Comparison of ENCODE assay signal across 8 cellular contexts in genomic region chr19:40750285-40751064, GRCh38. TPM values are rescaled to one million over a fixed set of nuclear protein-coding genes. Genes with fewer than 3 reads are reported as not detected.
DNase-seq lines count a peak whose midpoint lies in the region; ATAC-seq lines count a peak whose summit lies in the region.

Gene ACTMAP (minus strand): TSS chr19:40750477. CDS start chr19:40749803, 674 bp downstream.

- no peaks in the 10 kb centered on the region for H3K9me3 ChIP-seq in BLaER1

- H3K4me1 Mint-ChIP-seq in activated CD4-positive, alpha-beta T cell treated with anti-CD3 and anti-CD28 coated beads, Interleukin-2, amount 10 ng/mL, durations not matched to agents 7 days and 5 days, result peaks cover 43% of the 10 kb centered on the region

- no peaks in the 10 kb centered on the region for H3K9me3 Mint-ChIP-seq in activated CD4-positive, alpha-beta T cell treated with anti-CD3 and anti-CD28 coated beads, Interleukin-2, amount 10 ng/mL, durations not matched to agents 7 days and 5 days

- peak within 1 kb of the TSS; percentile 99 for H3K9ac ChIP-seq in BLaER1

- POLR2A ChIA-PET in activated CD4-positive, alpha-beta T cell treated with anti-CD3 and anti-CD28 coated beads, Interleukin-2, amount 10 ng/mL, durations not matched to agents 7 days and 5 days (lab: Charles Lee), result interaction anchor here (0.6 to 0.9 kb wide), 2 partner anchors 27 to 398 kb away, joined by 3 to 10 read pairs; partner anchors contain the start of gene RAB4B

- DNase-seq in NCI-H69 (lab: John Stamatoyannopoulos, UW) (peak; percentile 100), cortex of kidney (lab: John Stamatoyannopoulos, UW) (peak; percentile 85), left kidney (ENCODE audit: low read depth, low spot score) (peak; percentile 100)
- peak; percentile 100 for DNase-seq in activated CD4-positive, alpha-beta T cell treated with anti-CD3 and anti-CD28 coated beads, Interleukin-2, amount 10 ng/mL, durations not matched to agents 7 days and 5 days
- peak; percentile 99 for DNase-seq in stimulated activated CD4-positive, alpha-beta T cell treated with anti-CD3 and anti-CD28 coated beads, Interleukin-2, amount 100 ng/mL, for 24 hours

- H3K27ac ChIP-seq in BLaER1, result peak within 1 kb of the TSS; percentile 99

- peak within 1 kb of the TSS; percentile 100 for H3K27ac Mint-ChIP-seq in activated CD4-positive, alpha-beta T cell treated with anti-CD3 and anti-CD28 coated beads, Interleukin-2, amount 10 ng/mL, durations not matched to agents 7 days and 5 days

- peaks cover 28% of the 10 kb centered on the region for H3K36me3 ChIP-seq in BLaER1

- no peaks in the 10 kb centered on the region for H3K27me3 ChIP-seq in BLaER1

- H3K4me3 Mint-ChIP-seq in activated CD4-positive, alpha-beta T cell treated with anti-CD3 and anti-CD28 coated beads, Interleukin-2, amount 10 ng/mL, durations not matched to agents 7 days and 5 days, result peak within 1 kb of the TSS; percentile 100

- peaks cover 42% of the 10 kb centered on the region for H3K36me3 Mint-ChIP-seq in activated CD4-positive, alpha-beta T cell treated with anti-CD3 and anti-CD28 coated beads, Interleukin-2, amount 10 ng/mL, durations not matched to agents 7 days and 5 days (ENCODE audit: low read depth)

- H3K4me1 ChIP-seq in BLaER1, result peaks cover 60% of the 10 kb centered on the region

- H3K4me3 ChIP-seq in BLaER1, result peak within 1 kb of the TSS; percentile 88

- H3K27me3 Mint-ChIP-seq in activated CD4-positive, alpha-beta T cell treated with anti-CD3 and anti-CD28 coated beads, Interleukin-2, amount 10 ng/mL, durations not matched to agents 7 days and 5 days, result no peaks in the 10 kb centered on the region

- CTCF ChIA-PET in activated CD4-positive, alpha-beta T cell treated with anti-CD3 and anti-CD28 coated beads, Interleukin-2, amount 10 ng/mL, durations not matched to agents 7 days and 5 days (lab: Charles Lee), result interaction anchor here (0.5 to 3.1 kb wide), 10 partner anchors 8 to 116 kb away, joined by 3 to 9 read pairs (median 4); partner anchors contain the start of genes COQ8B and ITPKC

- peaks cover 31% of the 10 kb centered on the region for H4K20me1 ChIP-seq in BLaER1

- H3K4me2 ChIP-seq in BLaER1, result peak within 1 kb of the TSS; percentile 91

- ATAC-seq in GM19328 (IDR thresholded peaks at IDR 0.05; ENCODE audit: unreplicated experiment) (peak; percentile 90), HG03520 (IDR thresholded peaks at IDR 0.05; ENCODE audit: unreplicated experiment) (peak; percentile 73)

RNA-seq across cellular contexts. Expression of gene ACTMAP, which starts in this region (rescaled TPM):
- total RNA-seq in activated CD4-positive, alpha-beta T cell treated with anti-CD3 and anti-CD28 coated beads, Interleukin-2, amount 10 ng/mL, durations not matched to agents 7 days and 5 days, result 10 to 100 TPM; 17.5 to 19.8 TPM

Comparison
In these comparisons a context has a peak if more than half of its experiments do, and no peak if none do; other contexts are left out.
1. Peak in every context shown above with its lines: DNase-seq, ATAC-seq, H3K4me3 ChIP-seq and H3K27ac ChIP-seq.